ENCODE assay signal across 10 cellular contexts in the genomic region with DNA sequence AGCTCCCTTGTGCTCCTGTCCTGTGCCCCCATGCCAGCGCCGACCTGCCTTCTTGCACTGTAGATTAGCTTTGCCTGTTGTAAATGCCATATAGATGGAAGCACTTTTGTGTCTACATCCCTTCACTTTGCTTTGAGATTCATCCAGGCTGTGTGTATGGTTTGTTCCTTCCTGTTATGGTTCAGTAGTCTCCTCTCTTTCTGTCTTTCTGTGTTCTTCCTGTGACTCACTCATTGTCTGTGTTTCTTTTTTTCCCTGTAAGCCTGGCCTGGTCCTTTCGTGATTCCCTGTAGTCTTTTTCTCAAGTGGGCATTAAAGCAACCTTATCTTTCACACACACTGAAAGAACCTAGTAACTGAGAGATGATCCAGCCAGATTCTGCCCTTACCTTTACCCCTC.
DNase-seq lines count a peak whose midpoint lies in the region; ATAC-seq and TF ChIP-seq lines count a peak whose summit lies in the region.
"Had no signal": no experiment of that assay in that cellular context is flagged by ENCODE, and none has a peak within 500 bp of the region (broad histone marks: within the 10 kb centered on the region; RNA-seq: fewer than 3 reads in every experiment).

No MANE protein-coding gene starts in this region.

- no peak overlapping the region for H2AK5ac ChIP-seq in H9 (ENCODE audit: insufficient read length, low read length)

- H3K79me2 ChIP-seq in H9 (ENCODE audit: insufficient read depth, low read length) = peaks cover 95% of the 10 kb centered on the region

- H3K4me3 Mint-ChIP-seq in H9 = no peak overlapping the region; a peak in 1 of 5 replicates
- no peak overlapping the region for H3K4me3 Mint-ChIP-seq in activated CD8-positive, alpha-beta T cell treated with anti-CD3 and anti-CD28 coated beads for 36 hours

- POLR2A ChIA-PET in activated CD8-positive, alpha-beta T cell treated with anti-CD3 and anti-CD28 coated beads for 36 hours (lab: Charles Lee) = interaction anchor here (1.2 kb wide), 1 partner anchor 128 kb away, joined by 3 read pairs; no protein-coding TSS in a partner anchor

- no peak overlapping the region for H2BK20ac ChIP-seq in H9 (ENCODE audit: low read depth, low read length, poor library complexity, severe bottlenecking)

- no peak overlapping the region for H3K4me3 ChIP-seq in BE2C (ENCODE audit: low read depth, low read length)

- peaks cover 47% of the 10 kb centered on the region for H3K4me1 ChIP-seq in BE2C
- peaks cover 19% of the 10 kb centered on the region for H3K4me1 ChIP-seq in H9 (ENCODE audit: insufficient read depth, low read length)

- H2BK15ac ChIP-seq in H9 (ENCODE audit: low read depth, low read length) = no peak overlapping the region

- no peak overlapping the region for H4K8ac ChIP-seq in H9 (replicated peaks; ENCODE audit: insufficient read length, low read depth, low read length)

- no peaks in the 10 kb centered on the region for H3K36me3 ChIP-seq in BE2C

- no peak overlapping the region for H3K23ac ChIP-seq in H9 (ENCODE audit: insufficient read length, low read depth, low read length)

- H3K18ac ChIP-seq in H9 (ENCODE audit: insufficient read length, low read depth, low read length) = no peak overlapping the region

- no peaks in the 10 kb centered on the region for H3K27me3 Mint-ChIP-seq in H9 (ENCODE audit: low read depth)
- no peaks in the 10 kb centered on the region for H3K27me3 Mint-ChIP-seq in activated CD8-positive, alpha-beta T cell treated with anti-CD3 and anti-CD28 coated beads for 36 hours

- in situ Hi-C loops in GM13976 (cut with MboI; ENCODE audit: low sequenced_read_pairs, unreplicated experiment) = no loop called here

- peak; percentile 54 for ATAC-seq in activated CD8-positive, alpha-beta T cell treated with anti-CD3 and anti-CD28 coated beads for 36 hours

- no peaks in the 10 kb centered on the region for H3K9me3 Mint-ChIP-seq in H9
- H3K9me3 Mint-ChIP-seq in activated CD8-positive, alpha-beta T cell treated with anti-CD3 and anti-CD28 coated beads for 36 hours = no peaks in the 10 kb centered on the region

- H3T11ph ChIP-seq in H9 (ENCODE audit: low read length) = no peak overlapping the region

- H3K9me3 ChIP-seq in BE2C (no peaks in the 10 kb centered on the region), H9 (ENCODE audit: control insufficient read depth, low read depth, low read length) (no peaks in the 10 kb centered on the region)
- H3K9me3 ChIP-seq: Caco-2 had no signal

- H4K20me1 ChIP-seq in H9 (ENCODE audit: control insufficient read depth, insufficient read depth, insufficient read length) = peaks cover 2% of the 10 kb centered on the region

- H2BK12ac ChIP-seq in H9 (ENCODE audit: insufficient read length, low read depth, low read length) = no peak overlapping the region

- no peak overlapping the region for H3K4ac ChIP-seq in H9 (ENCODE audit: low read depth, low read length)

- no peak overlapping the region for H2BK120ac ChIP-seq in H9 (ENCODE audit: low read depth, low read length, poor library complexity, severe bottlenecking)

- no CpG with 5 or more reads among the region's 3 CpGs for WGBS in H9 (ENCODE audit: extremely low coverage, insufficient read length, low lambda C conversion rate)

- H3K4me1 Mint-ChIP-seq in H9 = peaks cover 81 to 87% of the 10 kb centered on the region in 2 experiments
- H3K4me1 Mint-ChIP-seq in activated CD8-positive, alpha-beta T cell treated with anti-CD3 and anti-CD28 coated beads for 36 hours (ENCODE audit: low read depth) = peaks cover 85% of the 10 kb centered on the region

- CTCF ChIA-PET in activated CD8-positive, alpha-beta T cell treated with anti-CD3 and anti-CD28 coated beads for 36 hours (lab: Charles Lee) = no interaction called here

- no peaks in the 10 kb centered on the region for H3K23me2 ChIP-seq in H9 (ENCODE audit: insufficient read length, low read depth, low read length, poor library complexity, severe bottlenecking)

- H3K27me3 ChIP-seq in BE2C (no peaks in the 10 kb centered on the region), H9 (ENCODE audit: insufficient read depth, low read length) (no peaks in the 10 kb centered on the region)

- H3K56ac ChIP-seq in H9 (ENCODE audit: insufficient read length, low read depth, low read length) = no peak overlapping the region

- no peak overlapping the region for H3K27ac ChIP-seq in H9 (ENCODE audit: insufficient read length, low read depth, low read length)

- H3K14ac ChIP-seq in H9 (ENCODE audit: insufficient read depth, low read length) = no peak overlapping the region

- H3K9ac ChIP-seq in H9 (ENCODE audit: extremely low read depth, insufficient read length, low read length) = no peak overlapping the region

- no peak overlapping the region for H2AFZ ChIP-seq in H9 (ENCODE audit: low read length)

- H3K36me3 Mint-ChIP-seq in H9 (ENCODE audit: insufficient read depth in 1 of 3, low read depth in 3 of 3) = peaks cover 0 to 6% (median 2%) of the 10 kb centered on the region in 3 experiments; a peak in 2 of 7 replicates
- H3K36me3 Mint-ChIP-seq in activated CD8-positive, alpha-beta T cell treated with anti-CD3 and anti-CD28 coated beads for 36 hours (ENCODE audit: low read depth) = peaks cover 20% of the 10 kb centered on the region

- DNase-seq in BE2C = peak; percentile 22
- no peak for DNase-seq in H9
- DNase-seq in activated CD8-positive, alpha-beta T cell treated with anti-CD3 and anti-CD28 coated beads for 36 hours = no peak
- peak; percentile 65 for DNase-seq in iris pigment epithelial cell (ENCODE audit: low read depth)
- no peak for DNase-seq in SKM-1 (lab: John Stamatoyannopoulos, UW; ENCODE audit: unreplicated experiment)
- no peak for DNase-seq in GM13976 (ENCODE audit: low spot score)
- DNase-seq in ecto neural progenitor cell (ENCODE audit: low spot score) = no peak
- DNase-seq in stimulated activated CD4-positive, alpha-beta T cell treated with anti-CD3 and anti-CD28 coated beads, Interleukin-2, amount 100 ng/mL, for 24 hours = no peak
- DNase-seq: Caco-2, NCI-H526 treated with DMSO at 0.1 percent for 48 hours had no signal

- H3K27ac Mint-ChIP-seq in H9 = peak overlapping the region in 1 of 3 experiments; percentile 18; a peak in 5 of 7 replicates
- H3K27ac Mint-ChIP-seq in activated CD8-positive, alpha-beta T cell treated with anti-CD3 and anti-CD28 coated beads for 36 hours = peak overlapping the region; percentile 81

- H3K79me1 ChIP-seq in H9 (ENCODE audit: insufficient read depth, low read depth, low read length, poor library complexity, severe bottlenecking) = no peaks in the 10 kb centered on the region

- no peak overlapping the region for H2BK5ac ChIP-seq in H9 (ENCODE audit: insufficient read length, low read length)

- H4K91ac ChIP-seq in H9 (ENCODE audit: insufficient read length, low read depth, low read length) = no peak overlapping the region

- TF ChIP-seq CTCF in BE2C (IDR thresholded peaks at IDR 0.05; ENCODE audit: low read depth, low read length) (no peak), H9 (conservative IDR thresholded peaks at IDR 0.05) (no peak), GM13976 (IDR thresholded peaks at IDR 0.05; ENCODE audit: borderline replicate concordance, control extremely low read depth, extremely low read depth, insufficient read depth, missing control alignments) (no peak)
- no peak for TF ChIP-seq CTCF in activated CD8-positive, alpha-beta T cell treated with anti-CD3 and anti-CD28 coated beads for 36 hours (IDR thresholded peaks at IDR 0.05)

- H3K4me2 ChIP-seq in H9 (ENCODE audit: insufficient read depth, insufficient read length, low read length) = peak overlapping the region; percentile 15

- intact Hi-C loops in activated CD8-positive, alpha-beta T cell treated with anti-CD3 and anti-CD28 coated beads for 36 hours (cut with micrococcal nuclease) = no loop called here

- H4K5ac ChIP-seq in H9 (ENCODE audit: insufficient read length, low read depth, low read length) = no peak overlapping the region

Comparison
In these comparisons a context has a peak if more than half of its experiments do, and no peak if none do; other contexts are left out.
1. DNase-seq: peak in BE2C (single experiment) and iris pigment epithelial cell (single experiment); none in H9 (single experiment), activated CD8-positive, alpha-beta T cell treated with anti-CD3 and anti-CD28 coated beads for 36 hours (single experiment), SKM-1 (single experiment), GM13976 (single experiment), ecto neural progenitor cell (single experiment) and stimulated activated CD4-positive, alpha-beta T cell treated with anti-CD3 and anti-CD28 coated beads, Interleukin-2, amount 100 ng/mL, for 24 hours (0 of 2).